1 cellular context compared by ENCODE assay signal in genomic region chr12:110008681-110009398, GRCh38.
TF ChIP-seq lines count a peak whose summit lies in the region.

No MANE protein-coding gene starts in this region.

TF ChIP-seq in GM12878, 131 proteins besides CTCF, POLR2A, EP300 and RAD21:
- TF ChIP-seq IRF4 (IDR thresholded peaks at IDR 0.05; ENCODE audit: low read depth, low read length) (0 out of 2 replicates have a peak, but pooled peaks have one; percentile 18), MTA2 (IDR thresholded peaks at IDR 0.05; ENCODE audit: low read depth) (peak; percentile 39), ZNF217 (IDR thresholded peaks at IDR 0.05) (peak; percentile 61), ZNF384 (IDR thresholded peaks at IDR 0.05; ENCODE audit: borderline replicate concordance, low read depth, low read length) (peak; percentile 11; the same call in 1 of the 2 replicates), RUNX3 (IDR thresholded peaks at IDR 0.05; ENCODE audit: low read length) (peak; percentile 14; the same call in 1 of the 2 replicates), NFIC (IDR thresholded peaks at IDR 0.05; ENCODE audit: low read depth, low read length) (peak; percentile 36; the same call in 1 of the 2 replicates), SREBF1 (IDR thresholded peaks at IDR 0.05; ENCODE audit: low read length) (0 out of 2 replicates have a peak, but pooled peaks have one; percentile 41), JUNB (IDR thresholded peaks at IDR 0.05) (peak; percentile 85), IKZF1 (conservative IDR thresholded peaks at IDR 0.05) (0 out of 2 replicates have a peak, but pooled peaks have one; percentile 26), NBN (IDR thresholded peaks at IDR 0.05) (0 out of 2 replicates have a peak, but pooled peaks have one; percentile 34), IKZF2 (IDR thresholded peaks at IDR 0.05) (0 out of 4 replicates have a peak, but pooled peaks of 1 of the 2 experiments have one; percentile 18), BHLHE40 (IDR thresholded peaks at IDR 0.05; ENCODE audit: borderline replicate concordance in 1 of 2, low read depth in 2 of 2, low read length in 1 of 2) (peak in 1 of 2 experiments; percentile 24; a peak in 1 of 4 replicates), JUND (IDR thresholded peaks at IDR 0.05; ENCODE audit: low read depth, low read length) (0 out of 2 replicates have a peak, but pooled peaks have one; percentile 45)
- TF ChIP-seq, protein P1, sequence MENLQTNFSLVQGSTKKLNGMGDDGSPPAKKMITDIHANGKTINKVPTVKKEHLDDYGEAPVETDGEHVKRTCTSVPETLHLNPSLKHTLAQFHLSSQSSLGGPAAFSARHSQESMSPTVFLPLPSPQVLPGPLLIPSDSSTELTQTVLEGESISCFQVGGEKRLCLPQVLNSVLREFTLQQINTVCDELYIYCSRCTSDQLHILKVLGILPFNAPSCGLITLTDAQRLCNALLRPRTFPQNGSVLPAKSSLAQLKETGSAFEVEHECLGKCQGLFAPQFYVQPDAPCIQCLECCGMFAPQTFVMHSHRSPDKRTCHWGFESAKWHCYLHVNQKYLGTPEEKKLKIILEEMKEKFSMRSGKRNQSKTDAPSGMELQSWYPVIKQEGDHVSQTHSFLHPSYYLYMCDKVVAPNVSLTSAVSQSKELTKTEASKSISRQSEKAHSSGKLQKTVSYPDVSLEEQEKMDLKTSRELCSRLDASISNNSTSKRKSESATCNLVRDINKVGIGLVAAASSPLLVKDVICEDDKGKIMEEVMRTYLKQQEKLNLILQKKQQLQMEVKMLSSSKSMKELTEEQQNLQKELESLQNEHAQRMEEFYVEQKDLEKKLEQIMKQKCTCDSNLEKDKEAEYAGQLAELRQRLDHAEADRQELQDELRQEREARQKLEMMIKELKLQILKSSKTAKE (IDR thresholded peaks at IDR 0.05; ENCODE audit: low read depth, poor library complexity, severe bottlenecking) = peak; percentile 54
